18 cellular contexts compared by ENCODE assay signal in the genomic region with DNA sequence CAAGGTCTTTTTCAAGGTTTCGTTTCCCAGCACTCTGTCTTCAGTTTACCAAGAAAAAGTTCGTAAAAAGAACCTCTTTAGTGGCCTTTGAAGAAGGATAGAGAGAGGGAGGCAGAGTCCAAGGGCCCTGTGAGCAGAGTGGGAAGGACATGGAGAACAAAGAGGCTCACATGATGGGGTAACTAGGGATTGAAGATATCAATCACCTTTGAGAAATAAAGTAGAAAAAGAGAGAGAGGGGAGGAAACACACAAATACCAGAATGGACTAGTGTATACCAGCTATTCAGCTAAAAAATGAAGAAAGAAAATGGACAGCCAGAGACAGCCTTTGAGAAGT.
DNase-seq lines count a peak whose midpoint lies in the region; ATAC-seq, FAIRE-seq and TF ChIP-seq lines count a peak whose summit lies in the region.
"Had no signal": no experiment of that assay in that cellular context is flagged by ENCODE, and none has a peak within 500 bp of the region (broad histone marks: within the 10 kb centered on the region; RNA-seq: fewer than 3 reads in every experiment).

No MANE protein-coding gene starts in this region.

- H2BK20ac ChIP-seq in H1 (ENCODE audit: low read length) = no peak overlapping the region

- intact Hi-C loops in HepG2 (cut with micrococcal nuclease; ENCODE audit: unreplicated experiment) (loop anchor here (5.0 kb wide), 1 partner anchor 38 kb away; no protein-coding TSS in a partner anchor), right lobe of liver (cut with DNase I) (no loop called here), upper lobe of right lung (cut with DNase I) (no loop called here)

- TF ChIP-seq CTCF in HepG2 (CRISPR knock-in tag; IDR thresholded peaks at IDR 0.05) = no peak
- no peak for TF ChIP-seq CTCF in right lobe of liver (IDR thresholded peaks at IDR 0.05)
- TF ChIP-seq CTCF in H1 (IDR thresholded peaks at IDR 0.05; ENCODE audit: control extremely low read depth in 1 of 3, insufficient read depth in 1 of 3, low read depth in 1 of 3, low read length in 3 of 3) = no peak
- TF ChIP-seq CTCF in osteoblast (IDR thresholded peaks at IDR 0.05; ENCODE audit: extremely low read depth, low read depth, low read length) = no peak
- no peak for TF ChIP-seq CTCF in upper lobe of right lung (IDR thresholded peaks at IDR 0.05)

- H3K9me3 ChIP-seq in HepG2 (ENCODE audit: low read length) = no peaks in the 10 kb centered on the region
- no peaks in the 10 kb centered on the region for H3K9me3 ChIP-seq in right lobe of liver
- no peaks in the 10 kb centered on the region for H3K9me3 ChIP-seq in H1 (ENCODE audit: insufficient read depth in 2 of 2, low read depth in 1 of 2, low read length in 1 of 2)
- H3K9me3 ChIP-seq in osteoblast (ENCODE audit: low read depth, low read length) = no peaks in the 10 kb centered on the region
- H3K9me3 ChIP-seq in upper lobe of right lung = no peaks in the 10 kb centered on the region
- H3K9me3 ChIP-seq: Peyer's patch had no signal

- H3K4me2 ChIP-seq in HepG2 (ENCODE audit: low read depth, low read length) (peak overlapping the region; percentile 48; the same call in 1 of the 2 replicates), H1 (ENCODE audit: insufficient read depth in 1 of 2, low read depth in 2 of 2, low read length in 2 of 2) (no peak overlapping the region), osteoblast (ENCODE audit: insufficient read depth, low read length) (peak overlapping the region; percentile 42)

- no peak overlapping the region for H2BK120ac ChIP-seq in H1 (replicated peaks; ENCODE audit: low read depth, low read length)

- H3K27me3 ChIP-seq in HepG2 (ENCODE audit: control insufficient read depth in 1 of 2, insufficient read depth in 2 of 2, low read length in 2 of 2) = no peaks in the 10 kb centered on the region; a peak in 1 of 5 replicates
- H3K27me3 ChIP-seq in right lobe of liver = no peaks in the 10 kb centered on the region
- H3K27me3 ChIP-seq in H1 (replicated peaks in 1 of 4; ENCODE audit: control insufficient read depth in 3 of 4, extremely low read depth in 1 of 4, insufficient read depth in 3 of 4, low read length in 3 of 4) = no peaks in the 10 kb centered on the region
- no peaks in the 10 kb centered on the region for H3K27me3 ChIP-seq in osteoblast (ENCODE audit: insufficient read depth, low read length)
- H3K27me3 ChIP-seq in upper lobe of right lung = no peaks in the 10 kb centered on the region
- H3K27me3 ChIP-seq: Peyer's patch had no signal

- TF ChIP-seq POLR2A in HepG2 (IDR thresholded peaks at IDR 0.05; ENCODE audit: insufficient read depth in 1 of 2, low read depth in 2 of 2, low read length in 2 of 2) (no peak), right lobe of liver (IDR thresholded peaks at IDR 0.05) (no peak), H1 (IDR thresholded peaks at IDR 0.05; ENCODE audit: control extremely low read depth in 1 of 2, low read depth in 2 of 2, low read length in 2 of 2) (no peak)

- H3K9ac ChIP-seq in HepG2 (ENCODE audit: insufficient read depth, low read depth, low read length) (no peak overlapping the region), H1 (replicated peaks in 1 of 4; ENCODE audit: extremely low read depth in 1 of 4, low read depth in 3 of 4, low read length in 3 of 4) (no peak overlapping the region)

- DNase-seq in HepG2 (ENCODE audit: low spot score) (no peak), right lobe of liver (no peak), H1 (ENCODE audit: low read depth in 1 of 2, low spot score in 2 of 2) (no peak), osteoblast (ENCODE audit: insufficient read length, low spot score, missing footprints) (no peak), upper lobe of right lung (no peak), DMS 273 (lab: John Stamatoyannopoulos, UW; ENCODE audit: unreplicated experiment) (no peak)
- DNase-seq: DMS53, KBM-7, NCI-H1694, NCI-H226, Peyer's patch, SHP77 treated with DMSO at 0.1 percent for 48 hours had no signal

- no peak overlapping the region for H3K18ac ChIP-seq in H1 (ENCODE audit: extremely low read depth, low read length)

- no peak overlapping the region for H4K8ac ChIP-seq in H1 (ENCODE audit: extremely low read depth, insufficient read depth, low read length)

- no peaks in the 10 kb centered on the region for H4K20me1 ChIP-seq in HepG2 (ENCODE audit: insufficient read depth, low read length)
- no peaks in the 10 kb centered on the region for H4K20me1 ChIP-seq in H1 (replicated peaks in 1 of 2; ENCODE audit: control insufficient read depth in 1 of 2, insufficient read depth in 2 of 2, low read length in 2 of 2)
- no peaks in the 10 kb centered on the region for H4K20me1 ChIP-seq in osteoblast (ENCODE audit: insufficient read depth, low read length)

- no peaks in the 10 kb centered on the region for H3K79me2 ChIP-seq in HepG2 (ENCODE audit: insufficient read depth, low read length)
- H3K79me2 ChIP-seq in H1 (ENCODE audit: control insufficient read depth in 1 of 2, insufficient read depth in 2 of 2, low read length in 2 of 2) = no peaks in the 10 kb centered on the region
- H3K79me2 ChIP-seq in osteoblast (ENCODE audit: insufficient read depth, low read length) = no peaks in the 10 kb centered on the region

- ATAC-seq in HepG2 = peak; percentile 49
- no peak for ATAC-seq in right lobe of liver
- ATAC-seq in upper lobe of right lung = no peak
- ATAC-seq in GM18502 (IDR thresholded peaks at IDR 0.05; ENCODE audit: poor library complexity, unreplicated experiment) = no peak
- no peak for ATAC-seq in GM21576 (IDR thresholded peaks at IDR 0.05; ENCODE audit: unreplicated experiment)
- ATAC-seq: HCT116 had no signal

- H3K79me1 ChIP-seq in H1 (ENCODE audit: low read depth, low read length) = no peaks in the 10 kb centered on the region

- TF ChIP-seq EP300 in HepG2 (IDR thresholded peaks at IDR 0.05; ENCODE audit: low read depth in 2 of 2, low read length in 2 of 2) = no peak; a peak in 1 of 4 replicates
- no peak for TF ChIP-seq EP300 in HepG2 (CRISPR knock-in tag; IDR thresholded peaks at IDR 0.05; ENCODE audit: borderline replicate concordance)
- TF ChIP-seq EP300 in H1 (IDR thresholded peaks at IDR 0.05; ENCODE audit: borderline replicate concordance in 1 of 2, low read depth in 2 of 2, low read length in 2 of 2) = no peak

- no peak overlapping the region for H2BK15ac ChIP-seq in H1 (ENCODE audit: low read length)

- CTCF ChIA-PET in HepG2 (lab: Yijun Ruan, JAX; ENCODE audit: low intra/inter-chr PET ratio, low total read pairs) (no interaction called here), H1 (lab: Charles Lee; ENCODE audit: partially characterized antibody) (interaction anchor here (0.6 kb wide), 1 partner anchor 95 kb away, joined by 3 read pairs; no protein-coding TSS in a partner anchor)

- FAIRE-seq in HepG2 (lab: Jason Lieb, UNC) (no peak), H1 (lab: Jason Lieb, UNC) (no peak)
- FAIRE-seq: GM18507 had no signal

- H3K4me3 ChIP-seq in HepG2 (replicated peaks in 1 of 3; ENCODE audit: insufficient read depth in 1 of 3, low read depth in 2 of 3, low read length in 3 of 3) (0 out of 6 replicates have a peak overlapping the region, but pooled peaks of 1 of the 3 experiments have one; percentile 3), right lobe of liver (no peak overlapping the region), H1 (ENCODE audit: extremely low read depth in 1 of 4, insufficient read depth in 2 of 4, low read depth in 3 of 4, low read length in 4 of 4) (no peak overlapping the region), osteoblast (ENCODE audit: insufficient read depth, low read length) (peak overlapping the region; percentile 25), upper lobe of right lung (no peak overlapping the region)
- H3K4me3 ChIP-seq: Peyer's patch had no signal

- H3K4me1 ChIP-seq in HepG2 (ENCODE audit: insufficient read depth, low read length) (peaks cover 14% of the 10 kb centered on the region), right lobe of liver (peaks cover 0 to 5% (median 0%) of the 10 kb centered on the region in 4 donors), H1 (replicated peaks in 1 of 4; ENCODE audit: control insufficient read depth in 3 of 4, insufficient read depth in 4 of 4, low read length in 3 of 4) (no peaks in the 10 kb centered on the region), osteoblast (ENCODE audit: insufficient read depth, low read length) (peaks cover 10% of the 10 kb centered on the region), upper lobe of right lung (peaks cover 8% of the 10 kb centered on the region)
- H3K4me1 ChIP-seq: Peyer's patch had no signal

- H3K23ac ChIP-seq in H1 (ENCODE audit: insufficient read length) = no peak overlapping the region

- H4K5ac ChIP-seq in H1 (ENCODE audit: insufficient read length, low read depth, low read length) = no peak overlapping the region

- TF ChIP-seq RAD21 in HepG2 (CRISPR knock-in tag; IDR thresholded peaks at IDR 0.05) (no peak), H1 (IDR thresholded peaks at IDR 0.05 in 1 of 2, conservative IDR thresholded peaks at IDR 0.05 in 1 of 2; ENCODE audit: low read depth in 2 of 2, low read length in 2 of 2) (no peak)

- H3K56ac ChIP-seq in H1 (replicated peaks; ENCODE audit: insufficient read length, low read depth, low read length) = no peak overlapping the region

- no peak overlapping the region for H2BK5ac ChIP-seq in H1 (ENCODE audit: low read depth, low read length)

- H2AFZ ChIP-seq in HepG2 (ENCODE audit: low read length) (peak overlapping the region; percentile 66), H1 (ENCODE audit: low read length) (peak overlapping the region; percentile 93; the same call in 1 of the 2 replicates), osteoblast (ENCODE audit: low read length) (peak overlapping the region; percentile 31)

- WGBS in HepG2 (ENCODE audit: low lambda C conversion rate) = 3% methylated on average over 2 of the region's 2 CpGs
- 52% methylated on average over 2 of the region's 2 CpGs for WGBS in right lobe of liver (ENCODE audit: insufficient coverage, low coverage, low lambda C conversion rate, missing lambda C conversion rate)
- 80% methylated on average over 2 of the region's 2 CpGs; no CpG with 5 or more reads in 1 of the 2 experiments for WGBS in H1 (ENCODE audit: extremely low coverage in 1 of 2, insufficient coverage in 1 of 2, insufficient read length in 1 of 2, insufficient replicate concordance in 2 of 2, low coverage in 1 of 2, low lambda C conversion rate in 2 of 2, missing lambda C conversion rate in 1 of 2), 2 experiments

- H2AK5ac ChIP-seq in H1 (ENCODE audit: low read depth, low read length) = no peak overlapping the region

- no TSS peak for BruUV-seq in HepG2 (replicated peaks; lab: Mats Ljungman, UMichigan)

- H3K36me3 ChIP-seq in HepG2 (replicated peaks in 1 of 2; ENCODE audit: control insufficient read depth in 1 of 2, insufficient read depth in 2 of 2, low read length in 2 of 2) (no peaks in the 10 kb centered on the region), right lobe of liver (no peaks in the 10 kb centered on the region), H1 (ENCODE audit: control insufficient read depth in 2 of 4, insufficient read depth in 4 of 4, low read length in 3 of 4) (no peaks in the 10 kb centered on the region), osteoblast (ENCODE audit: insufficient read depth, low read length) (no peaks in the 10 kb centered on the region), upper lobe of right lung (no peaks in the 10 kb centered on the region)
- H3K36me3 ChIP-seq: Peyer's patch had no signal

- in situ Hi-C loops in HepG2 (cut with HindIII; ENCODE audit: extremely low pct_ligation_motif_present, low pct_unique_long_range_greater_than_20kb) = no loop called here

- H3K4ac ChIP-seq in H1 (replicated peaks; ENCODE audit: insufficient read length, low read depth, low read length) = no peak overlapping the region

- no peak overlapping the region for H2BK12ac ChIP-seq in H1 (ENCODE audit: low read depth, low read length)

- H3K27ac ChIP-seq in HepG2 (ENCODE audit: extremely low read length, insufficient read depth, low read length) = no peak overlapping the region
- no peak overlapping the region for H3K27ac ChIP-seq in right lobe of liver
- no peak overlapping the region for H3K27ac ChIP-seq in H1 (ENCODE audit: low read depth, low read length)
- no peak overlapping the region for H3K27ac ChIP-seq in osteoblast (ENCODE audit: low read depth, low read length)
- peak overlapping the region; percentile 52 for H3K27ac ChIP-seq in upper lobe of right lung
- H3K27ac ChIP-seq: C4-2B, HL-60, Peyer's patch had no signal

- H3K23me2 ChIP-seq in H1 (ENCODE audit: low read depth, low read length) = no peaks in the 10 kb centered on the region

- H3K14ac ChIP-seq in H1 (ENCODE audit: insufficient read length) = no peak overlapping the region

- no peak overlapping the region for H4K91ac ChIP-seq in H1 (replicated peaks; ENCODE audit: insufficient read length, low read length)

- POLR2A ChIA-PET in HepG2 (lab: Yijun Ruan, JAX) (interaction anchor here (1.0 to 1.5 kb wide), 3 partner anchors 11 to 48 kb away, joined by 3 to 4 read pairs (median 3); no protein-coding TSS in a partner anchor), H1 (lab: Charles Lee; ENCODE audit: partially characterized antibody) (no interaction called here)

Comparison
In these comparisons a context has a peak if more than half of its experiments do, and no peak if none do; other contexts are left out.
1. H2AFZ ChIP-seq: peak in every context shown above with its lines; median percentile 93 in H1; 66 in HepG2; 31 in osteoblast.
2. H3K4me2 ChIP-seq: peak in HepG2 (single experiment) and osteoblast (single experiment); none in H1 (0 of 2).